ENCODE assay signal across 8 cellular contexts in genomic region chr1:154961497-154962237, GRCh38. TPM values are rescaled to one million over a fixed set of nuclear protein-coding genes. Genes with fewer than 3 reads are reported as not detected.
DNase-seq lines count a peak whose midpoint lies in the region; ATAC-seq and TF ChIP-seq lines count a peak whose summit lies in the region.

PYGO2 (minus strand) TSS chr1:154961782; CDS start chr1:154961576, 206 bp downstream.

- H3K27ac Mint-ChIP-seq in T-helper 1 cell treated with Interleukin-12 subunit alpha and Interleukin-12 subunit beta and Interleukin-4 antibody, amounts not matched to agents 30 μg/mL and 1 μg/mL, for 36 hours = peak within 1 kb of the TSS; percentile 88

- no peaks in the 10 kb centered on the region for H3K27me3 Mint-ChIP-seq in T-helper 1 cell treated with Interleukin-12 subunit alpha and Interleukin-12 subunit beta and Interleukin-4 antibody, amounts not matched to agents 30 μg/mL and 1 μg/mL, for 36 hours (ENCODE audit: low read depth)

- H3K4me1 ChIP-seq in aorta (ENCODE audit: control insufficient read depth in 1 of 2, insufficient read depth in 2 of 2, low read length in 2 of 2) = no peaks in the 10 kb centered on the region

- peaks cover 25% of the 10 kb centered on the region for H3K4me1 Mint-ChIP-seq in T-helper 1 cell treated with Interleukin-12 subunit alpha and Interleukin-12 subunit beta and Interleukin-4 antibody, amounts not matched to agents 30 μg/mL and 1 μg/mL, for 36 hours (ENCODE audit: low read depth)

- no peaks in the 10 kb centered on the region for H3K27me3 ChIP-seq in aorta (ENCODE audit: control insufficient read depth in 1 of 2, insufficient read depth in 2 of 2, low read length in 1 of 2)

- no peaks in the 10 kb centered on the region for H3K9me3 ChIP-seq in aorta (ENCODE audit: control insufficient read depth, low read length)

- H3K36me3 ChIP-seq in aorta (ENCODE audit: control insufficient read depth in 1 of 2, insufficient read depth in 2 of 2, low read length in 1 of 2) = peaks cover 0 to 12% of the 10 kb centered on the region in 2 donors

- no peaks in the 10 kb centered on the region for H3K9me3 Mint-ChIP-seq in T-helper 1 cell treated with Interleukin-12 subunit alpha and Interleukin-12 subunit beta and Interleukin-4 antibody, amounts not matched to agents 30 μg/mL and 1 μg/mL, for 36 hours

- H3K4me3 ChIP-seq in aorta (ENCODE audit: low read length in 2 of 2) = peak within 1 kb of the TSS; percentile 29 to 72

- DNase-seq in NCI-H1092 (lab: John Stamatoyannopoulos, UW) (peak; percentile 53), amygdala (lab: John Stamatoyannopoulos, UW) (peak in 48 of 56 donors; percentile 31 to 90 (median 74)), left ventricle myocardium superior (peak; percentile 89), putamen (ENCODE audit: low spot score) (peak; percentile 71), aorta (peak; percentile 86 to 95)

- ATAC-seq in HG02571 (IDR thresholded peaks at IDR 0.05; ENCODE audit: unreplicated experiment) = peak; percentile 80
- ATAC-seq in left ventricle myocardium superior = peak; percentile 86
- peak; percentile 92 for ATAC-seq in aorta (ENCODE audit: low FRiP score)

- H3K4me3 Mint-ChIP-seq in T-helper 1 cell treated with Interleukin-12 subunit alpha and Interleukin-12 subunit beta and Interleukin-4 antibody, amounts not matched to agents 30 μg/mL and 1 μg/mL, for 36 hours = peak within 1 kb of the TSS; percentile 95

- intact Hi-C loops in left ventricle myocardium superior (cut with micrococcal nuclease) (no loop called here), aorta (cut with DNase I) (loop anchor here in 1 of 2 donors (2.0 kb wide), 1 partner anchor 37 kb away; no protein-coding TSS in a partner anchor)

- H3K27ac ChIP-seq in aorta (ENCODE audit: low read depth in 1 of 2, low read length in 2 of 2) = peak within 1 kb of the TSS; percentile 12 to 70

- peaks cover 28% of the 10 kb centered on the region for H3K36me3 Mint-ChIP-seq in T-helper 1 cell treated with Interleukin-12 subunit alpha and Interleukin-12 subunit beta and Interleukin-4 antibody, amounts not matched to agents 30 μg/mL and 1 μg/mL, for 36 hours (ENCODE audit: low read depth)

- TF ChIP-seq CTCF in GM12874 (IDR thresholded peaks at IDR 0.05; ENCODE audit: insufficient read depth, low read depth, low read length) = peak; percentile 70

- WGBS in aorta, 2 donors = 0 to 1% methylated on average over 70 to 93 of the region's 93 CpGs

RNA-seq across cellular contexts. Expression of gene PYGO2, which starts in this region (rescaled TPM):
- 14.7 TPM for total RNA-seq in left ventricle myocardium superior
- total RNA-seq in aorta = 10 to 100 TPM; 17.3 to 23.6 TPM
- 10 to 100 TPM; 11.6 to 16.6 TPM for polyA plus RNA-seq in aorta

Comparison
In these comparisons a context has a peak if more than half of its experiments do, and no peak if none do; other contexts are left out.
1. Peak in every context shown above with its lines: DNase-seq, ATAC-seq, H3K4me3 ChIP-seq and H3K27ac ChIP-seq.